ENCODE assay signal across 1 cellular context in the genomic region with DNA sequence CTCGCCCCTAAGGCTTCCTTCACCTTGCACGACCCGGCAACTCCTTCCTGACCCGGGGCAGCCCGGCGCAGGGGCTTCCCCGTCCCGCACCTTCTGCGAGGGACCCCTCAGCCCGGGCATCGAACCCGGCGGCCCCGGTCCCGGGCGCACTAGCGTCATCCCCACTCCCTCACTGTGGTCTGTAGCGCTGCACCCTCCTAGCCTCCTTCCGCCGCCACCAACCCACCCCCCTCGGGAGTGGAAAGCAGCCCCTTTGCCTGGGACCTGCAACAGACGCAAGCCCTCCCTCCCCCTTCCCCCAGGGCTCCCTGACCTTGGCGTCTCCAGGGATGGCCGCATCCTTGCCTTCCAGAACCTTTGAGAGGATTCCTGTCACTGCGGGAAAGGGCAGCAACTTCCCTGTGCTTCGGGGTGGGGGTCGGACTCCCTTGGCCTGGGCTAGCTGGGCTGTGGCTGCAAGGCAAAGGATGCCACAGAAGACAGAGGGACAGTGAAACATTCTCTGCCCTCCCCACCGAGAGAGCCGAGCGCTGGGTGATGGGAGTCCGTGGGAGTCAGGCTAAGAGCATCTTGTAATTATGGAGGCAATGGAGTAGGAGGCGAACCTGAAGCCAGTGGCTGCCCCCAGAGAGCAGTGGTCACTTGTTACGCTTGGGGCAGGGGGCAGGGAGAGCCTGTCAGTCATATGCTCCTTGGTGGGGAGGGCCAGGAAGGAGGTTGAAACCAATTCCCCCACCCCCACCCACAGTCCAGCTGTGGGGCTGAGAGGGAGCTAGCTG.
TF ChIP-seq lines count a peak whose summit lies in the region.

No MANE protein-coding gene starts in this region.

TF ChIP-seq in WTC11, 78 proteins besides CTCF, POLR2A, EP300 and RAD21 (continued from another document):
- TF ChIP-seq, protein P1, sequence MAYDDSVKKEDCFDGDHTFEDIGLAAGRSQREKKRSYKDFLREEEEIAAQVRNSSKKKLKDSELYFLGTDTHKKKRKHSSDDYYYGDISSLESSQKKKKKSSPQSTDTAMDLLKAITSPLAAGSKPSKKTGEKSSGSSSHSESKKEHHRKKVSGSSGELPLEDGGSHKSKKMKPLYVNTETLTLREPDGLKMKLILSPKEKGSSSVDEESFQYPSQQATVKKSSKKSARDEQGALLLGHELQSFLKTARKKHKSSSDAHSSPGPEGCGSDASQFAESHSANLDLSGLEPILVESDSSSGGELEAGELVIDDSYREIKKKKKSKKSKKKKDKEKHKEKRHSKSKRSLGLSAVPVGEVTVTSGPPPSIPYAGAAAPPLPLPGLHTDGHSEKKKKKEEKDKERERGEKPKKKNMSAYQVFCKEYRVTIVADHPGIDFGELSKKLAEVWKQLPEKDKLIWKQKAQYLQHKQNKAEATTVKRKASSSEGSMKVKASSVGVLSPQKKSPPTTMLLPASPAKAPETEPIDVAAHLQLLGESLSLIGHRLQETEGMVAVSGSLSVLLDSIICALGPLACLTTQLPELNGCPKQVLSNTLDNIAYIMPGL (CRISPR knock-in tag; IDR thresholded peaks at IDR 0.05), result no peak
- TF ChIP-seq ESRRA (CRISPR knock-in tag; IDR thresholded peaks at IDR 0.05; ENCODE audit: borderline replicate concordance) (no peak), KAT7 (CRISPR knock-in tag; IDR thresholded peaks at IDR 0.05; ENCODE audit: borderline replicate concordance) (no peak), HMGA2 (CRISPR knock-in tag; IDR thresholded peaks at IDR 0.05) (no peak), PREB (CRISPR knock-in tag; IDR thresholded peaks at IDR 0.05; ENCODE audit: borderline replicate concordance) (no peak), TP53 (CRISPR knock-in tag; IDR thresholded peaks at IDR 0.05) (no peak), NR2C2 (CRISPR knock-in tag; IDR thresholded peaks at IDR 0.05) (no peak), JUN (CRISPR knock-in tag; IDR thresholded peaks at IDR 0.05) (no peak)
- TF ChIP-seq, protein P2, sequence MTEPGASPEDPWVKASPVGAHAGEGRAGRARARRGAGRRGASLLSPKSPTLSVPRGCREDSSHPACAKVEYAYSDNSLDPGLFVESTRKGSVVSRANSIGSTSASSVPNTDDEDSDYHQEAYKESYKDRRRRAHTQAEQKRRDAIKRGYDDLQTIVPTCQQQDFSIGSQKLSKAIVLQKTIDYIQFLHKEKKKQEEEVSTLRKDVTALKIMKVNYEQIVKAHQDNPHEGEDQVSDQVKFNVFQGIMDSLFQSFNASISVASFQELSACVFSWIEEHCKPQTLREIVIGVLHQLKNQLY (CRISPR knock-in tag; IDR thresholded peaks at IDR 0.05), result no peak
